In the genomic region with DNA sequence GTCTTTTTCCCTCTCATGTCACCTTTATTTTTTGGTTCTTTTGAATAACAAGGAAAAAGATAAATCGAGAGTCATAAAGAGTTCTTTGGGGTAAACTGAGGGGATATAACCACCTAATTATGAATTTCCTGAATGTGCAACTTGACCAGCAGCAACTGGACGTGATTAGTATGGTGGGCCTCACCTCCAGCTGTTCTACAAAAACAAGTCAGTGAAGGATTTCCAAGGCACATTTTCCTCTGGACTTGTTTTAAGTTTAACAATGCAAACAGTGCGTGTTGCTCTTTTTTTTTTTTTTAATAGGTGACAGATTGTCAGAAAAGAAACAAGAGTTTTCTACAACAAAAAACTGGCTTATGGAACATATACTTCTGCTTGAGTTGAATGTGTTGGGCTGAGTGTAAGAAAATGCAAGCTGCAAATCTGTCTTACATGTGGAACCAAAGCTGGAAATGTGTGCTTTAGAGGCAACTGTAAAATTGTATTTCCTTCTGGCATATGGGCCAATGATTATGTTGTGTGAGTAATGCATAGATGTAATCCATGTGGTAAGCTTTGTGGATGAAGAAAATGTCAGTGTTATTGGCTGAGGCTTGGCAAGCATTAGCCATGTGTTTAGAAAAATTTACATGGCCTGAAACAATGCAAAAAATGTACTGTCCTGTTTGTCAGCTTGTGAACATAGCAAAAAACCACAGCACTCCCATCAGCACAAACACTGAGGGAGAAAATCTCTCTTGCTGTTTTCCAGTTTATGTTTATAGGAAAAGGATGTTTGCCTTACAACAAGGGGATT, we compare ENCODE assay signal across 16 cellular contexts. TPM values are rescaled to one million over a fixed set of nuclear protein-coding genes. Genes with fewer than 3 reads are reported as not detected.
A peak's percentile ranks its signal among the peaks of the same experiment; 100 is the strongest.
DNase-seq lines count a peak whose midpoint lies in the region; TF ChIP-seq lines count a peak whose summit lies in the region.
"Had no signal": no experiment of that assay in that cellular context is flagged by ENCODE, and none has a peak within 500 bp of the region (broad histone marks: within the 10 kb centered on the region; RNA-seq: fewer than 3 reads in every experiment).

No MANE protein-coding gene starts in this region.

- H2AK5ac ChIP-seq in trophoblast cell (ENCODE audit: low read length) = no peak overlapping the region

- H4K20me1 ChIP-seq in GM23248 (ENCODE audit: insufficient read depth) (no peaks in the 10 kb centered on the region), fibroblast of lung (ENCODE audit: control insufficient read depth, extremely low read depth, insufficient read depth, low read length) (no peaks in the 10 kb centered on the region)

- H3K14ac ChIP-seq in trophoblast cell (ENCODE audit: low read length) = no peak overlapping the region

- intact Hi-C loops in colonic mucosa (cut with DNase I) = no loop called here

- in situ Hi-C loops in GM23248 (cut with MboI) = no loop called here

- H3K79me2 ChIP-seq in GM23248 (ENCODE audit: insufficient read depth) = no peaks in the 10 kb centered on the region
- H3K79me2 ChIP-seq in fibroblast of lung (ENCODE audit: control insufficient read depth, insufficient read depth, low read length) = no peaks in the 10 kb centered on the region
- no peaks in the 10 kb centered on the region for H3K79me2 ChIP-seq in trophoblast cell (ENCODE audit: control insufficient read depth, insufficient read depth, low read length, poor library complexity)

- no peaks in the 10 kb centered on the region for H3K27me3 ChIP-seq in GM23248 (replicated peaks; ENCODE audit: insufficient read depth)
- no peaks in the 10 kb centered on the region for H3K27me3 ChIP-seq in SJCRH30
- H3K27me3 ChIP-seq in fibroblast of lung (ENCODE audit: control insufficient read depth, insufficient read depth, low read length) = no peaks in the 10 kb centered on the region
- H3K27me3 ChIP-seq in trophoblast cell (ENCODE audit: insufficient read depth, low read length) = no peaks in the 10 kb centered on the region
- H3K27me3 ChIP-seq in colonic mucosa = no peaks in the 10 kb centered on the region
- H3K27me3 ChIP-seq: left lung had no signal

- H3K36me3 ChIP-seq in GM23248 (ENCODE audit: low read depth) = no peaks in the 10 kb centered on the region
- no peaks in the 10 kb centered on the region for H3K36me3 ChIP-seq in SJCRH30
- H3K36me3 ChIP-seq in fibroblast of lung (ENCODE audit: control insufficient read depth, insufficient read depth, low read length) = no peaks in the 10 kb centered on the region
- no peaks in the 10 kb centered on the region for H3K36me3 ChIP-seq in trophoblast cell (ENCODE audit: control insufficient read depth in 1 of 2, insufficient read depth in 2 of 2, low read length in 2 of 2)
- no peaks in the 10 kb centered on the region for H3K36me3 ChIP-seq in colonic mucosa
- H3K36me3 ChIP-seq: esophagus squamous epithelium, left lung had no signal

- no peak overlapping the region for H2BK12ac ChIP-seq in trophoblast cell (ENCODE audit: low read length)

- no peak overlapping the region for H3K4ac ChIP-seq in trophoblast cell (ENCODE audit: low read depth, low read length)

- H3F3A ChIP-seq in GM23248 (ENCODE audit: insufficient read depth) = peaks cover 14% of the 10 kb centered on the region

- TF ChIP-seq CTCF in fibroblast of lung (conservative IDR thresholded peaks at IDR 0.05 in 1 of 2, IDR thresholded peaks at IDR 0.05 in 1 of 2; ENCODE audit: low read depth in 1 of 2, low read length in 2 of 2) (no peak), colonic mucosa (IDR thresholded peaks at IDR 0.05) (no peak)

- H4K12ac ChIP-seq in trophoblast cell (ENCODE audit: low read depth, low read length) = no peak overlapping the region

- H3K9me2 ChIP-seq in GM23248 (ENCODE audit: insufficient read depth) = no peaks in the 10 kb centered on the region

- no peak overlapping the region for H4K8ac ChIP-seq in trophoblast cell (ENCODE audit: low read depth, low read length)

- H3K4me2 ChIP-seq in GM23248 (ENCODE audit: unreplicated experiment) (peak overlapping the region; percentile 46), fibroblast of lung (ENCODE audit: extremely low read depth, insufficient read depth, low read length) (peak overlapping the region; percentile 16), trophoblast cell (ENCODE audit: low read length) (no peak overlapping the region)

- no peak overlapping the region for H3K4me3 ChIP-seq in GM23248
- no peak overlapping the region for H3K4me3 ChIP-seq in SJCRH30
- H3K4me3 ChIP-seq in fibroblast of lung (replicated peaks in 1 of 4; ENCODE audit: control extremely low read depth in 1 of 4, insufficient read depth in 1 of 4, low read depth in 3 of 4, low read length in 4 of 4) = no peak overlapping the region
- no peak overlapping the region for H3K4me3 ChIP-seq in trophoblast cell (ENCODE audit: low read depth, low read length)
- H3K4me3 ChIP-seq in colonic mucosa = no peak overlapping the region
- H3K4me3 ChIP-seq: esophagus squamous epithelium, GM12878, left lung had no signal

- H2BK5ac ChIP-seq in trophoblast cell (ENCODE audit: low read depth, low read length, poor library complexity) = no peak overlapping the region

- no peak overlapping the region for H4K91ac ChIP-seq in trophoblast cell (ENCODE audit: low read depth, low read length)

- H3K9me3 ChIP-seq in GM23248 (ENCODE audit: low read depth) = no peaks in the 10 kb centered on the region
- H3K9me3 ChIP-seq in SJCRH30 (replicated peaks) = no peaks in the 10 kb centered on the region; the same call in 1 of the 2 replicates
- H3K9me3 ChIP-seq in fibroblast of lung (ENCODE audit: control insufficient read depth, insufficient read depth, low read depth, low read length) = no peaks in the 10 kb centered on the region
- no peaks in the 10 kb centered on the region for H3K9me3 ChIP-seq in trophoblast cell (ENCODE audit: insufficient read depth, low read depth, low read length)
- no peaks in the 10 kb centered on the region for H3K9me3 ChIP-seq in colonic mucosa

- H3K4me1 ChIP-seq in GM23248 (ENCODE audit: insufficient read depth) (peaks cover 17% of the 10 kb centered on the region), SJCRH30 (peaks cover 16% of the 10 kb centered on the region), fibroblast of lung (ENCODE audit: control insufficient read depth, extremely low read depth, insufficient read depth, low read length) (peaks cover 8% of the 10 kb centered on the region), trophoblast cell (ENCODE audit: control insufficient read depth in 1 of 2, insufficient read depth in 2 of 2, low read length in 2 of 2) (no peaks in the 10 kb centered on the region), colonic mucosa (no peaks in the 10 kb centered on the region)
- H3K4me1 ChIP-seq: esophagus squamous epithelium, left lung had no signal

- DNase-seq in GM23248 = peak; percentile 88
- DNase-seq in SJCRH30 = peak; percentile 45 to 76
- DNase-seq in fibroblast of lung (ENCODE audit: low read depth in 2 of 2) = peak; percentile 91 to 92
- DNase-seq in trophoblast cell = peak; percentile 17 to 76
- no peak for DNase-seq in central memory CD4-positive, alpha-beta T cell
- no peak for DNase-seq in 8988T
- DNase-seq in NCI-H1694 (lab: John Stamatoyannopoulos, UW) = no peak
- DNase-seq in colonic mucosa = no peak
- DNase-seq: activated T-cell treated with anti-CD3 and anti-CD28 coated beads, Interleukin-2, amount 50 U/mL, for 4 hours; esophagus squamous epithelium; H9; left lung; NCI-H510A; nucleus accumbens; Right ventricle myocardium superior had no signal

- WGBS in GM23248 (ENCODE audit: low coverage in 1 of 2, low lambda C conversion rate in 2 of 2, missing lambda C conversion rate in 2 of 2), 2 experiments = 42 to 44% methylated on average over 3 of the region's 3 CpGs
- WGBS in trophoblast cell (ENCODE audit: extremely low coverage, insufficient coverage, insufficient read length) = no CpG with 5 or more reads among the region's 3 CpGs

- H2BK120ac ChIP-seq in trophoblast cell (ENCODE audit: insufficient read depth, low read length, poor library complexity) = no peak overlapping the region

- no peak overlapping the region for H3K18ac ChIP-seq in trophoblast cell (ENCODE audit: low read length)

- H3K23ac ChIP-seq in trophoblast cell (ENCODE audit: low read length) = no peak overlapping the region

- no peaks in the 10 kb centered on the region for H3K79me1 ChIP-seq in trophoblast cell (ENCODE audit: low read length)

- H2AFZ ChIP-seq in GM23248 (peak overlapping the region; percentile 38), fibroblast of lung (ENCODE audit: low read length) (no peak overlapping the region), trophoblast cell (ENCODE audit: insufficient read depth, low read length, poor library complexity) (no peak overlapping the region)

- H3K9ac ChIP-seq in GM23248 = peak overlapping the region; percentile 41
- H3K9ac ChIP-seq in fibroblast of lung (ENCODE audit: insufficient read depth, low read length) = no peak overlapping the region
- H3K9ac ChIP-seq in trophoblast cell (ENCODE audit: low read length) = no peak overlapping the region
- H3K9ac ChIP-seq in colonic mucosa (ENCODE audit: low read depth in 2 of 2, low read length in 2 of 2) = no peak overlapping the region

- H3K27ac ChIP-seq in GM23248 = peak overlapping the region; percentile 49
- H3K27ac ChIP-seq in SJCRH30 = peak overlapping the region; percentile 70
- peak overlapping the region; percentile 7 for H3K27ac ChIP-seq in fibroblast of lung (ENCODE audit: insufficient read depth, low read length)
- H3K27ac ChIP-seq in trophoblast cell (ENCODE audit: low read depth, low read length) = no peak overlapping the region
- no peak overlapping the region for H3K27ac ChIP-seq in colonic mucosa
- H3K27ac ChIP-seq: esophagus squamous epithelium, left lung had no signal

RNA-seq across cellular contexts. Expression of a gene that starts 44.5 kb away (rescaled TPM):
- total RNA-seq in GM23248 (2014; rRNA removed; shearing (Covaris generic)) = 123 and 128 TPM in 2 replicates
- polyA plus RNA-seq in GM23248 (2016; fragmentation: Nextera tagmentation; extraction: Ambion mirVana) (85.5 and 95.7 TPM in 2 replicates), fibroblast of lung (19.5 and 26.1 TPM in 2 replicates)
- 57.2 and 62.3 TPM in 2 replicates for total RNA-seq in SJCRH30 (2014; rRNA removed; shearing (Covaris generic))
- total RNA-seq in fibroblast of lung (47.5 and 76.8 TPM in 2 replicates), colonic mucosa (100 to 1,000 TPM in 1 of 2 donors, 10 to 100 TPM in 1; 66.7 to 142 TPM)
- polyA plus RNA-seq in fibroblast of lung (2012) = 41.6 and 71.2 TPM in 2 replicates
- polyA minus RNA-seq in fibroblast of lung (ENCODE audit: low replicate concordance) = 279 and 321 TPM in 2 replicates
- 70.8 and 74.9 TPM in 2 replicates for polyA plus RNA-seq in trophoblast cell (2013)

Comparison
In these comparisons a context has a peak if more than half of its experiments do, and no peak if none do; other contexts are left out.
1. DNase-seq: peak in GM23248 (single experiment), SJCRH30 (2 of 2), fibroblast of lung (2 of 2) and trophoblast cell (2 of 2); none in central memory CD4-positive, alpha-beta T cell (single experiment), 8988T (single experiment), NCI-H1694 (single experiment) and colonic mucosa (single experiment).
2. H3K27ac ChIP-seq: peak in GM23248 (single experiment), SJCRH30 (single experiment) and fibroblast of lung (single experiment); none in trophoblast cell (single experiment) and colonic mucosa (single experiment).